33 cellular contexts compared by ENCODE assay signal in genomic region chr3:104546301-104546700, GRCh38.
"Had no signal": no experiment of that assay in that cellular context is flagged by ENCODE, and none has a peak within 500 bp of the region (broad histone marks: within the 10 kb centered on the region; RNA-seq: fewer than 3 reads in every experiment).

No MANE protein-coding gene starts in this region.

- H3K27ac Mint-ChIP-seq: activated CD4-positive, alpha-beta memory T cell treated with anti-CD3 and anti-CD28 coated beads for 36 hours; activated CD4-positive, alpha-beta T cell treated with anti-CD3 and anti-CD28 coated beads, Interleukin-2, amount 10 ng/mL, durations not matched to agents 24 days and 14 days; activated naive CD4-positive, alpha-beta T cell treated with anti-CD3 and anti-CD28 coated beads, Interleukin-2, amount 10 ng/mL, durations not matched to agents 7 days and 5 days; activated naive CD8-positive, alpha-beta T cell treated with anti-CD3 and anti-CD28 coated beads, Interleukin-2, amount 10 ng/mL, durations not matched to agents 7 days and 5 days; activated T-cell treated with anti-CD3 and anti-CD28 coated beads, Interleukin-2, amount 50 U/mL, for 24 hours; naive B cell; nephron progenitor cell; stimulated activated effector memory CD8-positive, alpha-beta T cell treated with anti-CD3 and anti-CD28 coated beads, Interleukin-12 subunit alpha, Interleukin-12 subunit beta, amount 100 ng/mL, for 72 hours; stimulated activated naive CD8-positive, alpha-beta T cell treated with anti-CD3 and anti-CD28 coated beads, Interleukin-15, Interleukin-2, amounts not matched to agents 100 ng/mL and 50 ng/mL, for 24 hours; T-helper 1 cell treated with Interleukin-12 subunit alpha and Interleukin-12 subunit beta and Interleukin-4 antibody, amounts not matched to agents 30 μg/mL and 1 μg/mL, for 36 hours; type B pancreatic cell had no signal

- H3K4me1 Mint-ChIP-seq: activated CD4-positive, alpha-beta T cell treated with anti-CD3 and anti-CD28 coated beads, Interleukin-2, amount 10 ng/mL, durations not matched to agents 24 days and 14 days; activated naive CD4-positive, alpha-beta T cell treated with anti-CD3 and anti-CD28 coated beads, Interleukin-2, amount 10 ng/mL, durations not matched to agents 7 days and 5 days; activated naive CD8-positive, alpha-beta T cell treated with anti-CD3 and anti-CD28 coated beads, Interleukin-2, amount 10 ng/mL, durations not matched to agents 7 days and 5 days; stimulated activated effector memory CD8-positive, alpha-beta T cell treated with anti-CD3 and anti-CD28 coated beads, Interleukin-12 subunit alpha, Interleukin-12 subunit beta, amount 100 ng/mL, for 72 hours had no signal

- H3K27me3 Mint-ChIP-seq: activated CD4-positive, alpha-beta T cell treated with anti-CD3 and anti-CD28 coated beads, Interleukin-2, amount 10 ng/mL, durations not matched to agents 24 days and 14 days; activated naive CD4-positive, alpha-beta T cell treated with anti-CD3 and anti-CD28 coated beads, Interleukin-2, amount 10 ng/mL, durations not matched to agents 7 days and 5 days; activated T-cell treated with anti-CD3 and anti-CD28 coated beads, Interleukin-2, amount 50 U/mL, for 24 hours; type B pancreatic cell had no signal

- H3K4me3 ChIP-seq: heart right ventricle, left lung, lung, right lobe of liver, uterus had no signal

- H3K36me3 ChIP-seq: brain microvascular endothelial cell, heart right ventricle, left lung, neutrophil, right lobe of liver, uterus had no signal

- ATAC-seq: esophagus mucosa; heart right ventricle; left lung; right lobe of liver; stimulated activated effector memory CD8-positive, alpha-beta T cell treated with anti-CD3 and anti-CD28 coated beads, Interleukin-12 subunit alpha, Interleukin-12 subunit beta, amount 100 ng/mL, for 72 hours had no signal

- FAIRE-seq: astrocyte, endothelial cell of umbilical vein, TTC549 had no signal

- H3K9me3 Mint-ChIP-seq: activated CD4-positive, alpha-beta memory T cell treated with anti-CD3 and anti-CD28 coated beads for 36 hours; activated CD4-positive, alpha-beta T cell treated with anti-CD3 and anti-CD28 coated beads, Interleukin-2, amount 10 ng/mL, durations not matched to agents 24 days and 14 days; activated naive CD4-positive, alpha-beta T cell treated with anti-CD3 and anti-CD28 coated beads, Interleukin-2, amount 10 ng/mL, durations not matched to agents 7 days and 5 days; activated naive CD8-positive, alpha-beta T cell treated with anti-CD3 and anti-CD28 coated beads, Interleukin-2, amount 10 ng/mL, durations not matched to agents 7 days and 5 days; activated T-cell treated with anti-CD3 and anti-CD28 coated beads, Interleukin-2, amount 50 U/mL, for 24 hours; naive B cell; nephron progenitor cell; stimulated activated effector memory CD8-positive, alpha-beta T cell treated with anti-CD3 and anti-CD28 coated beads, Interleukin-12 subunit alpha, Interleukin-12 subunit beta, amount 100 ng/mL, for 72 hours; stimulated activated naive CD8-positive, alpha-beta T cell treated with anti-CD3 and anti-CD28 coated beads, Interleukin-15, Interleukin-2, amounts not matched to agents 100 ng/mL and 50 ng/mL, for 24 hours; T-helper 1 cell treated with Interleukin-12 subunit alpha and Interleukin-12 subunit beta and Interleukin-4 antibody, amounts not matched to agents 30 μg/mL and 1 μg/mL, for 36 hours had no signal

- H3K36me3 Mint-ChIP-seq: activated CD4-positive, alpha-beta memory T cell treated with anti-CD3 and anti-CD28 coated beads for 36 hours; activated naive CD4-positive, alpha-beta T cell treated with anti-CD3 and anti-CD28 coated beads, Interleukin-2, amount 10 ng/mL, durations not matched to agents 7 days and 5 days; activated naive CD8-positive, alpha-beta T cell treated with anti-CD3 and anti-CD28 coated beads, Interleukin-2, amount 10 ng/mL, durations not matched to agents 7 days and 5 days; stimulated activated effector memory CD8-positive, alpha-beta T cell treated with anti-CD3 and anti-CD28 coated beads, Interleukin-12 subunit alpha, Interleukin-12 subunit beta, amount 100 ng/mL, for 72 hours had no signal

- H3K4me3 Mint-ChIP-seq: activated CD4-positive, alpha-beta memory T cell treated with anti-CD3 and anti-CD28 coated beads for 36 hours; activated CD4-positive, alpha-beta T cell treated with anti-CD3 and anti-CD28 coated beads, Interleukin-2, amount 10 ng/mL, durations not matched to agents 24 days and 14 days; activated naive CD4-positive, alpha-beta T cell treated with anti-CD3 and anti-CD28 coated beads, Interleukin-2, amount 10 ng/mL, durations not matched to agents 7 days and 5 days; activated naive CD8-positive, alpha-beta T cell treated with anti-CD3 and anti-CD28 coated beads, Interleukin-2, amount 10 ng/mL, durations not matched to agents 7 days and 5 days; activated T-cell treated with anti-CD3 and anti-CD28 coated beads, Interleukin-2, amount 50 U/mL, for 24 hours; naive B cell; nephron progenitor cell; stimulated activated effector memory CD8-positive, alpha-beta T cell treated with anti-CD3 and anti-CD28 coated beads, Interleukin-12 subunit alpha, Interleukin-12 subunit beta, amount 100 ng/mL, for 72 hours; stimulated activated naive CD8-positive, alpha-beta T cell treated with anti-CD3 and anti-CD28 coated beads, Interleukin-15, Interleukin-2, amounts not matched to agents 100 ng/mL and 50 ng/mL, for 24 hours; T-helper 1 cell treated with Interleukin-12 subunit alpha and Interleukin-12 subunit beta and Interleukin-4 antibody, amounts not matched to agents 30 μg/mL and 1 μg/mL, for 36 hours; type B pancreatic cell had no signal

- H3K27me3 ChIP-seq: brain microvascular endothelial cell, heart right ventricle, left lung, neutrophil, right lobe of liver, uterus had no signal

- DNase-seq: activated CD4-positive, alpha-beta memory T cell treated with anti-CD3 and anti-CD28 coated beads for 36 hours; activated CD4-positive, alpha-beta T cell treated with anti-CD3 and anti-CD28 coated beads, Interleukin-2, amount 10 ng/mL, durations not matched to agents 24 days and 14 days; activated CD4-positive, CD25-positive, alpha-beta regulatory T cell treated with anti-CD3 and anti-CD28 coated beads, Interleukin-2, amount 50 U/mL, for 72 hours; activated CD8-positive, alpha-beta memory T cell treated with anti-CD3 and anti-CD28 coated beads, Interleukin-2, amount 50 U/mL, for 48 hours; activated gamma-delta T cell; activated naive CD4-positive, alpha-beta T cell treated with anti-CD3 and anti-CD28 coated beads, Interleukin-2, amount 10 ng/mL, durations not matched to agents 7 days and 5 days; activated naive CD8-positive, alpha-beta T cell treated with anti-CD3 and anti-CD28 coated beads, Interleukin-2, amount 10 ng/mL, durations not matched to agents 7 days and 5 days; activated T-cell treated with anti-CD3 and anti-CD28 coated beads, Interleukin-2, amount 50 U/mL, for 24 hours; amniotic stem cell; brain microvascular endothelial cell; central memory CD4-positive, alpha-beta T cell; foreskin melanocyte; heart right ventricle; kidney glomerular epithelial cell; left lung; naive B cell; nephron progenitor cell; right lobe of liver; stimulated activated CD4-positive, alpha-beta T cell treated with anti-CD3 and anti-CD28 coated beads, Interleukin-12 subunit alpha, Interleukin-12 subunit beta, amount 100 ng/mL, for 4 hours; stimulated activated CD4-positive, alpha-beta T cell treated with anti-CD3 and anti-CD28 coated beads, Interleukin-4, amount 100 ng/mL, for 1 hour; substantia nigra; T-helper 9 cell; uterus had no signal
